Comparison of ENCODE assay signal across 2 cellular contexts in genomic region chr2:212911011-212911410, GRCh38.
TF ChIP-seq lines count a peak whose summit lies in the region.

No MANE protein-coding gene starts in this region.

TF ChIP-seq in SK-N-SH, 30 proteins besides CTCF, POLR2A, EP300 and RAD21 (continued from another document):
- TF ChIP-seq MAX (IDR thresholded peaks at IDR 0.05; ENCODE audit: low read depth), result no peak
- TF ChIP-seq RFX5 (IDR thresholded peaks at IDR 0.05; ENCODE audit: low read length), result no peak
- TF ChIP-seq FOXJ3 (CRISPR knock-in tag; IDR thresholded peaks at IDR 0.05), result no peak
TF ChIP-seq in SK-N-SH: peak in this region for 0.

TF ChIP-seq in SK-N-SH treated with all-trans-retinoic acid at 6 μM for 48 hours, 23 proteins besides CTCF, POLR2A, EP300 and RAD21 (continued from another document):
- TF ChIP-seq PATZ1 (CRISPR knock-in tag; IDR thresholded peaks at IDR 0.05; ENCODE audit: borderline replicate concordance) (no peak), ZNF565 (CRISPR knock-in tag; conservative IDR thresholded peaks at IDR 0.05; ENCODE audit: low read depth) (no peak), TOX (CRISPR knock-in tag; IDR thresholded peaks at IDR 0.05; ENCODE audit: borderline replicate concordance) (no peak), PPARA (CRISPR knock-in tag; IDR thresholded peaks at IDR 0.05; ENCODE audit: borderline replicate concordance) (no peak), CREB5 (CRISPR knock-in tag; IDR thresholded peaks at IDR 0.05; ENCODE audit: low read depth) (no peak), ISL1 (CRISPR knock-in tag; IDR thresholded peaks at IDR 0.05) (no peak), SNAI2 (CRISPR knock-in tag; IDR thresholded peaks at IDR 0.05) (no peak), ZFP3 (CRISPR knock-in tag; IDR thresholded peaks at IDR 0.05) (no peak), ZC3H10 (CRISPR knock-in tag; IDR thresholded peaks at IDR 0.05) (no peak), OSR1 (CRISPR knock-in tag; IDR thresholded peaks at IDR 0.05) (no peak), ZNF70 (CRISPR knock-in tag; IDR thresholded peaks at IDR 0.05) (no peak), RARB (CRISPR knock-in tag; IDR thresholded peaks at IDR 0.05) (no peak), TSHZ2 (CRISPR knock-in tag; IDR thresholded peaks at IDR 0.05) (no peak), ZFP30 (CRISPR knock-in tag; IDR thresholded peaks at IDR 0.05) (no peak)
